25 cellular contexts compared by ENCODE assay signal in genomic region chrX:9166566-9166909, GRCh38.
DNase-seq lines count a peak whose midpoint lies in the region; ATAC-seq, FAIRE-seq and TF ChIP-seq lines count a peak whose summit lies in the region.
"Had no signal": no experiment of that assay in that cellular context is flagged by ENCODE, and none has a peak within 500 bp of the region (broad histone marks: within the 10 kb centered on the region; RNA-seq: fewer than 3 reads in every experiment).

No MANE protein-coding gene starts in this region.

- H3K36me3 Mint-ChIP-seq in Calu3 (ENCODE audit: insufficient read depth, unreplicated experiment), result peaks cover 25% of the 10 kb centered on the region
- peaks cover 7% of the 10 kb centered on the region for H3K36me3 Mint-ChIP-seq in central memory CD8-positive, alpha-beta T cell (ENCODE audit: insufficient read depth)
- H3K36me3 Mint-ChIP-seq: type B pancreatic cell had no signal

- no peak overlapping the region for H2BK120ac ChIP-seq in mesenchymal stem cell (ENCODE audit: low read depth, low read length)

- H3K27ac ChIP-seq in OCI-LY1 (ENCODE audit: low read depth, low read length, poor library complexity, severe bottlenecking), result peak overlapping the region; percentile 99
- peak overlapping the region; percentile 85 for H3K27ac ChIP-seq in mesenchymal stem cell (ENCODE audit: low read length, poor library complexity, severe bottlenecking)
- no peak overlapping the region for H3K27ac ChIP-seq in spleen
- H3K27ac ChIP-seq: brain microvascular endothelial cell, epithelial cell of prostate, gastrocnemius medialis had no signal

- no peak for TF ChIP-seq POLR2A in spleen (IDR thresholded peaks at IDR 0.05)

- no peak for ATAC-seq in central memory CD8-positive, alpha-beta T cell (replicated peaks; ENCODE audit: extremely low read depth, poor library complexity, severe bottlenecking)
- no peak for ATAC-seq in HG02981 (IDR thresholded peaks at IDR 0.05; ENCODE audit: unreplicated experiment)
- ATAC-seq: gastrocnemius medialis had no signal

- peak overlapping the region; percentile 60 for H3K9ac ChIP-seq in OCI-LY1 (ENCODE audit: low read length)
- H3K9ac ChIP-seq in mesenchymal stem cell (ENCODE audit: low read length), result no peak overlapping the region

- BruUV-seq in Calu3 (replicated peaks; lab: Mats Ljungman, UMichigan), result no TSS peak

- CTCF ChIA-PET in Calu3 (lab: Charles Lee), result interaction anchor here (0.6 to 0.9 kb wide), 3 partner anchors 322 to 1800 kb away, joined by 3 read pairs; no protein-coding TSS in a partner anchor

- H3K36me3 ChIP-seq in OCI-LY1 (ENCODE audit: insufficient read depth, low read length) (peaks cover 4% of the 10 kb centered on the region), mesenchymal stem cell (ENCODE audit: control insufficient read depth in 1 of 2, insufficient read depth in 2 of 2, low read depth in 1 of 2, low read length in 2 of 2) (no peaks in the 10 kb centered on the region), spleen (no peaks in the 10 kb centered on the region)
- H3K36me3 ChIP-seq: brain microvascular endothelial cell, gastrocnemius medialis had no signal

- H3K27ac Mint-ChIP-seq in Calu3 (ENCODE audit: unreplicated experiment), result peak overlapping the region; percentile 78
- H3K27ac Mint-ChIP-seq in central memory CD8-positive, alpha-beta T cell (ENCODE audit: low read depth), result peak overlapping the region; percentile 85
- H3K27ac Mint-ChIP-seq: progenitor cell of endocrine pancreas, type B pancreatic cell had no signal

- H3K18ac ChIP-seq in mesenchymal stem cell (ENCODE audit: low read depth in 1 of 2, low read length in 2 of 2), result no peak overlapping the region

- peak overlapping the region; percentile 32 for H3K4me3 Mint-ChIP-seq in Calu3 (ENCODE audit: low read depth, unreplicated experiment)
- no peak overlapping the region for H3K4me3 Mint-ChIP-seq in central memory CD8-positive, alpha-beta T cell
- H3K4me3 Mint-ChIP-seq: type B pancreatic cell had no signal

- H2BK5ac ChIP-seq in mesenchymal stem cell (ENCODE audit: low read depth, low read length, poor library complexity, severe bottlenecking), result no peak overlapping the region

- no peak overlapping the region for H3K4me3 ChIP-seq in OCI-LY1 (ENCODE audit: low read depth, low read length, poor library complexity, severe bottlenecking)
- no peak overlapping the region for H3K4me3 ChIP-seq in mesenchymal stem cell (ENCODE audit: insufficient read depth in 1 of 2, low read depth in 1 of 2, low read length in 2 of 2)
- H3K4me3 ChIP-seq in spleen, result no peak overlapping the region
- H3K4me3 ChIP-seq: gastrocnemius medialis had no signal

- H3K27me3 ChIP-seq in OCI-LY1 (ENCODE audit: insufficient read depth, low read length), result no peaks in the 10 kb centered on the region
- no peaks in the 10 kb centered on the region for H3K27me3 ChIP-seq in mesenchymal stem cell (ENCODE audit: control insufficient read depth in 1 of 2, insufficient read depth in 1 of 2, low read length in 2 of 2)
- H3K27me3 ChIP-seq in spleen (replicated peaks in 1 of 7), result peaks cover 0 to 11% (median 0%) of the 10 kb centered on the region in 7 donors
- H3K27me3 ChIP-seq: brain microvascular endothelial cell, gastrocnemius medialis had no signal

- WGBS in mesenchymal stem cell, result no CpG with 5 or more reads among the region's 1 CpG
- WGBS in spleen, 5 donors, result 68 to 92% (median 86%) methylated on average over 1 of the region's 1 CpG

- no peaks in the 10 kb centered on the region for H3K9me2 ChIP-seq in OCI-LY1 (ENCODE audit: low read depth, low read length)

- no peak overlapping the region for H4K8ac ChIP-seq in mesenchymal stem cell (ENCODE audit: low read length)

- H3K9me3 ChIP-seq in OCI-LY1 (ENCODE audit: low read length) (peaks cover 5% of the 10 kb centered on the region; the same call in 1 of the 2 replicates), mesenchymal stem cell (ENCODE audit: control insufficient read depth, low read length) (peaks cover 14% of the 10 kb centered on the region), spleen (peaks cover 0 to 19% (median 8%) of the 10 kb centered on the region in 8 donors)
- H3K9me3 ChIP-seq: gastrocnemius medialis had no signal

- H3K79me2 ChIP-seq in OCI-LY1 (ENCODE audit: insufficient read depth, low read length), result no peaks in the 10 kb centered on the region

- no peak overlapping the region for H4K91ac ChIP-seq in mesenchymal stem cell (ENCODE audit: low read length)

- peaks cover 3% of the 10 kb centered on the region; the same call in 1 of the 2 replicates for H3F3A ChIP-seq in OCI-LY1 (ENCODE audit: insufficient read depth, low read length)

- intact Hi-C loops in Calu3 (cut with micrococcal nuclease; ENCODE audit: unreplicated experiment), result loop anchor here (2.0 to 5.0 kb wide), 3 partner anchors 194 to 319 kb away; no protein-coding TSS in a partner anchor
- intact Hi-C loops in spleen (cut with DNase I; ENCODE audit: low total_unique reads), result no loop called here

- no peaks in the 10 kb centered on the region for H4K20me1 ChIP-seq in OCI-LY1 (ENCODE audit: insufficient read depth, low read length)

- H3K4me2 ChIP-seq in OCI-LY1 (ENCODE audit: low read length), result peak overlapping the region; percentile 81
- no peak overlapping the region for H3K4me2 ChIP-seq in mesenchymal stem cell (ENCODE audit: low read length, poor library complexity, severe bottlenecking)

- H3K23ac ChIP-seq in mesenchymal stem cell (ENCODE audit: low read length in 2 of 2), result no peak overlapping the region

- TF ChIP-seq CTCF in Calu3 (IDR thresholded peaks at IDR 0.05; ENCODE audit: unreplicated experiment) (no peak), OCI-LY1 (IDR thresholded peaks at IDR 0.05; ENCODE audit: low read length) (no peak), spleen (IDR thresholded peaks at IDR 0.05 in 8 of 11, conservative IDR thresholded peaks at IDR 0.05 in 3 of 11) (no peak)

- no peak for FAIRE-seq in urothelium cell line (lab: Jason Lieb, UNC)
- FAIRE-seq: islet of Langerhans had no signal

- no peak overlapping the region for H3K4ac ChIP-seq in mesenchymal stem cell (ENCODE audit: low read depth in 1 of 2, low read length in 2 of 2)

- no peaks in the 10 kb centered on the region for H3K9me3 Mint-ChIP-seq in Calu3 (ENCODE audit: low read depth, unreplicated experiment)
- H3K9me3 Mint-ChIP-seq in central memory CD8-positive, alpha-beta T cell, result no peaks in the 10 kb centered on the region

- DNase-seq in Calu3 (peak; percentile 46), mesenchymal stem cell (no peak), spleen (no peak), urothelium cell line (ENCODE audit: low spot score) (no peak), NCI-H128 (lab: John Stamatoyannopoulos, UW; ENCODE audit: unreplicated experiment) (no peak)
- no peak for DNase-seq in central memory CD8-positive, alpha-beta T cell (ENCODE audit: low spot score in 2 of 2)
- DNase-seq: activated B cell treated with CpG ODN at 0.5 μM for 24 hours; activated CD4-positive, alpha-beta T cell treated with anti-CD3 and anti-CD28 coated beads, Interleukin-2, amount 50 U/mL, for 4 hours; activated CD8-positive, alpha-beta memory T cell treated with anti-CD3 and anti-CD28 coated beads, Interleukin-2, amount 50 U/mL, for 4 hours; AML-193; DMS79; gastrocnemius medialis; H7; NCI-H1105 treated with DMSO at 0.1 percent for 48 hours; NCI-H2081; NCI-H446; NCI-H82; Right ventricle myocardium superior had no signal

- H3K14ac ChIP-seq in mesenchymal stem cell (ENCODE audit: low read length in 2 of 2), result no peak overlapping the region

- H3K4me1 Mint-ChIP-seq in Calu3 (ENCODE audit: low read depth, unreplicated experiment), result peaks cover 38% of the 10 kb centered on the region
- H3K4me1 Mint-ChIP-seq in central memory CD8-positive, alpha-beta T cell, result peaks cover 21% of the 10 kb centered on the region

- no peaks in the 10 kb centered on the region for H3K27me3 Mint-ChIP-seq in Calu3 (ENCODE audit: unreplicated experiment)
- H3K27me3 Mint-ChIP-seq in central memory CD8-positive, alpha-beta T cell, result no peaks in the 10 kb centered on the region
- H3K27me3 Mint-ChIP-seq: activated B cell treated with CpG ODN at 0.5 μM for 24 hours, progenitor cell of endocrine pancreas, type B pancreatic cell had no signal

- H2AFZ ChIP-seq in OCI-LY1 (ENCODE audit: low read length) (no peak overlapping the region; the same call in 1 of the 2 replicates), mesenchymal stem cell (ENCODE audit: low read depth, low read length) (no peak overlapping the region)

- H3K4me1 ChIP-seq in OCI-LY1 (ENCODE audit: insufficient read depth, low read length, severe bottlenecking) (peaks cover 64% of the 10 kb centered on the region), mesenchymal stem cell (ENCODE audit: control insufficient read depth, insufficient read depth, low read depth, low read length) (peaks cover 2% of the 10 kb centered on the region), spleen (peaks cover 0 to 11% (median 0%) of the 10 kb centered on the region in 6 donors)
- H3K4me1 ChIP-seq: gastrocnemius medialis had no signal

- H2BK15ac ChIP-seq in mesenchymal stem cell (ENCODE audit: low read depth, poor library complexity, severe bottlenecking), result no peak overlapping the region

- H3K79me1 ChIP-seq in mesenchymal stem cell (replicated peaks; ENCODE audit: low read length, poor library complexity, severe bottlenecking), result no peaks in the 10 kb centered on the region

- H2BK12ac ChIP-seq in mesenchymal stem cell (ENCODE audit: low read length in 2 of 2), result no peak overlapping the region

- no peak overlapping the region for H2AK5ac ChIP-seq in mesenchymal stem cell (ENCODE audit: low read length, severe bottlenecking)

Comparison
In these comparisons a context has a peak if more than half of its experiments do, and no peak if none do; other contexts are left out.
1. H3K27ac ChIP-seq: peak in OCI-LY1 (single experiment) and mesenchymal stem cell (single experiment); none in spleen (0 of 8).